ENCODE assay signal across 9 cellular contexts in the genomic region with DNA sequence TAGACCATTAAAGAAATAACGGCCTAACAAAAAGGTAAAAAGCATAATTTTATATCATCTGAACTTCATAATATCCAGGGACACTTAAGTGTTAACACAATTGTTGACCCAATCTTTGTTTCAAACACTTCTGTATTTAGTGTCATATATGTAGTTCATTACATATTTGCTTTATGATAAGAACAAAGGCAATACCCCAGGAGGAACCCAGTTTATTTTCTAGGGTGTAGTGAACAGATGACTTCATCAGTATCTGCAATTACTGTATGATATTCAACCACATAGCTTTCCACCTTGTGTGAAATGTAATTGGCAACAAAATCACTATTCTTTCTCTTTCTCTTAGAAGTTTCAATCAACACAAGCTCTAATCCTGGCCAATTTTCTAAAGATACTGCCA.
"Had no signal": no experiment of that assay in that cellular context is flagged by ENCODE, and none has a peak within 500 bp of the region (broad histone marks: within the 10 kb centered on the region; RNA-seq: fewer than 3 reads in every experiment).

No MANE protein-coding gene starts in this region.

- DNase-seq: GM23248, GOT3, H7, HFFc6, IMR-90, KBM-7 had no signal

- H3K9ac ChIP-seq: GM23248 had no signal

- H3K4me3 ChIP-seq: GM23248, HAP-1 had no signal

- ATAC-seq: HCT116 had no signal

- H2AFZ ChIP-seq: GM23248 had no signal

- H3K4me3 Mint-ChIP-seq: HFFc6 had no signal

- FAIRE-seq: HTR-8/SVneo had no signal

- H3K27ac ChIP-seq: GM23248 had no signal

- H3K27ac Mint-ChIP-seq: HFFc6 had no signal

- H3K9me3 ChIP-seq: HAP-1 had no signal

- H3K9me3 Mint-ChIP-seq: HFFc6 had no signal

- H3K36me3 ChIP-seq: HAP-1 had no signal
